8 cellular contexts compared by ENCODE assay signal in the genomic region with DNA sequence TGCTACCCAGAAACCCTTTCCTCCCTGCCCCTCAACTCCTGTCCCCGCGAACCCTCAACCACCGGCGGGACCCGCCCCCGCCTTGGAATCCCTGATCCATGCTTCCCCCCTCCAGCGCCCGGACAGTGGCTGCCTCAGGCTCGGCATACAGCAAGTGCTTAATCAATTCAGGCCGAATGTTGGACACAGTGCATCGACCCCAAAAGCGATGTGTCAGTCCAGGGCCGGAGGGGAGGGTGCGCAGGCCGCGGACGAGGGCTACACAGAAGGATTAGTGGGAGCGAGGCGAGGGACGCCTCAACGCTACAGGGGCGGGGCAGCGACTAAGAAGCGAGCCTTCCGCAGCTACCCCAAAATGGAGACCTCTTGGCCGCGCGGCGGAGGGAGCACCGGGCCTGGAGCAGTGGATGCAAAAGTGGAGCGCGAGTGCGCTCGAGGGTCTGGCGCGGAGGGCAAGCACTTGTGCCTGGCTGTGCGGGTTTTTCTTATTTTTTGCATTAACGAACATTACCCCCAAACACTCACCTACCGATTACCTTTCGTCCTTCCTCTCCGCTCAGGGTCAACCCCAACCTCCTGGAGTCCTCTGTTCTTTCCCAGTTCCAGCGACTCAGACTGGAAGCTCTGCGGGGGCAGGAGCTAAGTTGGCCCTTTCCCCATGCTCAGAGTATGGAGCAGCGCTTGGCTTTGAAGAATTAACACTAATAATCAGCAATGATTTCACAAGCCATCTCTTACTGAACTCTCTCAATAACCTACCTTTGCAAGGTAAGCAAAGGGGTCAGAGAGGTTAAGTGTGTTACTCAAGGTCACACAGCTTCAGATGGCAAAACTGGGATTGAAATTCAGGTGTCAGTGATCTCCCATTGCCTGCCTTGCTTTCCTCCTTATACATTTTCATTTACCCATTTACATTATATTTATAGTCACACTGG. TPM values are rescaled to one million over a fixed set of nuclear protein-coding genes. Genes with fewer than 3 reads are reported as not detected.
DNase-seq lines count a peak whose midpoint lies in the region; ATAC-seq, FAIRE-seq and TF ChIP-seq lines count a peak whose summit lies in the region.

No MANE protein-coding gene starts in this region.

- in situ Hi-C loops in ACHN (cut with HindIII; ENCODE audit: low pct_ligation_motif_present, low pct_unique_long_range_greater_than_20kb, low sequenced_read_pairs), result loop anchor here (25.0 kb wide), 1 partner anchor 451 kb away; no protein-coding TSS in a partner anchor

- no peaks in the 10 kb centered on the region for H4K20me1 ChIP-seq in astrocyte (ENCODE audit: insufficient read depth, low read length)
- no peaks in the 10 kb centered on the region for H4K20me1 ChIP-seq in hepatocyte (ENCODE audit: insufficient read depth, poor library complexity, severe bottlenecking)

- no peaks in the 10 kb centered on the region for H3K36me3 Mint-ChIP-seq in astrocyte (ENCODE audit: low read depth, unreplicated experiment)

- DNase-seq in ACHN (peak; percentile 62), RWPE2 (ENCODE audit: low spot score) (no peak), astrocyte (ENCODE audit: low read depth) (peak; percentile 32), hepatocyte (ENCODE audit: low spot score) (peak; percentile 80)

- H3K27ac ChIP-seq in HUES48 (ENCODE audit: low read depth, low read length) (peak overlapping the region; percentile 5), RWPE2 (ENCODE audit: poor library complexity, severe bottlenecking) (peak overlapping the region; percentile 24), astrocyte (ENCODE audit: low read depth, low read length) (no peak overlapping the region), hepatocyte (peak overlapping the region; percentile 89), rectal smooth muscle tissue (ENCODE audit: low read depth, low read length) (peak overlapping the region; percentile 89)

- H3K9me2 ChIP-seq in hepatocyte (replicated peaks; ENCODE audit: insufficient read depth), result no peaks in the 10 kb centered on the region

- ATAC-seq in GM18907 (IDR thresholded peaks at IDR 0.05; ENCODE audit: unreplicated experiment) (peak; percentile 22), RWPE2 (ENCODE audit: low read depth) (peak; percentile 61), GM21576 (IDR thresholded peaks at IDR 0.05; ENCODE audit: unreplicated experiment) (no peak)

- peak overlapping the region; percentile 91 for H3K4me2 ChIP-seq in astrocyte (ENCODE audit: low read length)
- peak overlapping the region; percentile 77 for H3K4me2 ChIP-seq in hepatocyte

- peak overlapping the region; percentile 69 for H3K9ac ChIP-seq in HUES48 (ENCODE audit: low read depth, low read length)
- H3K9ac ChIP-seq in astrocyte (ENCODE audit: low read length), result peak overlapping the region; percentile 77
- H3K9ac ChIP-seq in rectal smooth muscle tissue (ENCODE audit: low read length), result peak overlapping the region; percentile 35

- H2AFZ ChIP-seq in astrocyte (ENCODE audit: low read depth, low read length), result peak overlapping the region; percentile 98
- peak overlapping the region; percentile 87 for H2AFZ ChIP-seq in hepatocyte

- peaks cover 6% of the 10 kb centered on the region; the same call in 1 of the 2 replicates for H3K4me1 ChIP-seq in HUES48 (ENCODE audit: control insufficient read depth, insufficient read depth, low read length)
- H3K4me1 ChIP-seq in RWPE2 (ENCODE audit: insufficient read depth, poor library complexity, severe bottlenecking), result no peaks in the 10 kb centered on the region
- H3K4me1 ChIP-seq in astrocyte (ENCODE audit: insufficient read depth, low read length), result peaks cover 12% of the 10 kb centered on the region
- H3K4me1 ChIP-seq in hepatocyte (ENCODE audit: insufficient read depth), result no peaks in the 10 kb centered on the region
- H3K4me1 ChIP-seq in rectal smooth muscle tissue (ENCODE audit: control insufficient read depth, insufficient read depth, low read length), result peaks cover 2% of the 10 kb centered on the region

- FAIRE-seq in astrocyte (lab: Jason Lieb, UNC), result no peak

- H3K4me3 ChIP-seq in HUES48 (ENCODE audit: low read depth, low read length), result peak overlapping the region; percentile 89
- H3K4me3 ChIP-seq in RWPE2 (ENCODE audit: severe bottlenecking), result peak overlapping the region; percentile 96
- H3K4me3 ChIP-seq in astrocyte (ENCODE audit: insufficient read depth, low read depth, low read length), result peak overlapping the region; percentile 86
- peak overlapping the region; percentile 87 for H3K4me3 ChIP-seq in hepatocyte
- peak overlapping the region; percentile 94 for H3K4me3 ChIP-seq in rectal smooth muscle tissue (ENCODE audit: low read length)

- peak overlapping the region; percentile 83 for H3K27ac Mint-ChIP-seq in astrocyte (ENCODE audit: unreplicated experiment)

- H3K36me3 ChIP-seq in HUES48 (ENCODE audit: control insufficient read depth, insufficient read depth, low read length) (no peaks in the 10 kb centered on the region), RWPE2 (ENCODE audit: low read depth) (no peaks in the 10 kb centered on the region), astrocyte (ENCODE audit: insufficient read depth, low read length) (no peaks in the 10 kb centered on the region), hepatocyte (replicated peaks; ENCODE audit: insufficient read depth, low read depth) (no peaks in the 10 kb centered on the region), rectal smooth muscle tissue (ENCODE audit: control insufficient read depth, insufficient read depth, low read length) (no peaks in the 10 kb centered on the region)

- TF ChIP-seq CTCF in RWPE2 (IDR thresholded peaks at IDR 0.05; ENCODE audit: poor library complexity, severe bottlenecking) (no peak), astrocyte (IDR thresholded peaks at IDR 0.05; ENCODE audit: insufficient read depth, low read depth, low read length) (no peak), hepatocyte (IDR thresholded peaks at IDR 0.05; ENCODE audit: poor library complexity) (no peak)

- H3K79me2 ChIP-seq in astrocyte (ENCODE audit: insufficient read depth, low read length) (no peaks in the 10 kb centered on the region), hepatocyte (no peaks in the 10 kb centered on the region)

- no peaks in the 10 kb centered on the region for H3K9me3 Mint-ChIP-seq in astrocyte (ENCODE audit: unreplicated experiment)

- WGBS in hepatocyte (ENCODE audit: low lambda C conversion rate, missing lambda C conversion rate), result 2% methylated on average over 39 of the region's 44 CpGs

- peaks cover 1% of the 10 kb centered on the region for H3K4me1 Mint-ChIP-seq in astrocyte (ENCODE audit: low read depth, unreplicated experiment)

- H3K27me3 ChIP-seq in HUES48 (ENCODE audit: control insufficient read depth, insufficient read depth, low read length) (0 out of 2 replicates have a peak, but pooled peaks cover 7% of the 10 kb centered on the region), RWPE2 (ENCODE audit: insufficient read depth, poor library complexity, severe bottlenecking) (no peaks in the 10 kb centered on the region), astrocyte (ENCODE audit: insufficient read depth, low read length) (peaks cover 4% of the 10 kb centered on the region), hepatocyte (no peaks in the 10 kb centered on the region), rectal smooth muscle tissue (ENCODE audit: control insufficient read depth, insufficient read depth, low read length) (no peaks in the 10 kb centered on the region)

- H3K27me3 Mint-ChIP-seq in astrocyte (ENCODE audit: low read depth, unreplicated experiment), result peaks cover 16% of the 10 kb centered on the region

- H3K9me3 ChIP-seq in HUES48 (ENCODE audit: control insufficient read depth, insufficient read depth, low read length), result no peaks in the 10 kb centered on the region
- no peaks in the 10 kb centered on the region for H3K9me3 ChIP-seq in RWPE2 (ENCODE audit: severe bottlenecking)
- H3K9me3 ChIP-seq in astrocyte (ENCODE audit: insufficient read depth, low read depth, low read length), result no peaks in the 10 kb centered on the region
- no peaks in the 10 kb centered on the region for H3K9me3 ChIP-seq in hepatocyte (ENCODE audit: low read depth)

- H3K4me3 Mint-ChIP-seq in astrocyte (ENCODE audit: unreplicated experiment), result peak overlapping the region; percentile 97

RNA-seq across cellular contexts. Expression of a gene that starts 30.1 kb away (rescaled TPM):
- 1.3 and 1.9 TPM in 2 replicates for total RNA-seq in astrocyte
- 13.2 and 16.4 TPM in 2 replicates for total RNA-seq in hepatocyte
- 13.1 and 19.1 TPM in 2 replicates for polyA plus RNA-seq in hepatocyte
